In genomic region chr1:210841926-210842625, GRCh38 we compare ENCODE assay signal across 22 cellular contexts.
"Had no signal": no experiment of that assay in that cellular context is flagged by ENCODE, and none has a peak within 500 bp of the region (broad histone marks: within the 10 kb centered on the region; RNA-seq: fewer than 3 reads in every experiment).

No MANE protein-coding gene starts in this region.

- DNase-seq: activated B cell treated with CpG ODN at 0.5 μM for 24 hours; activated CD4-positive, alpha-beta T cell treated with anti-CD3 and anti-CD28 coated beads for 1 hour; activated CD4-positive, alpha-beta T cell treated with anti-CD3 and anti-CD28 coated beads, Interleukin-2, amount 10 ng/mL, durations not matched to agents 24 days and 14 days; activated CD4-positive, alpha-beta T cell treated with anti-CD3 and anti-CD28 coated beads, Interleukin-2, amount 50 U/mL, for 48 hours; activated CD8-positive, alpha-beta memory T cell treated with anti-CD3 and anti-CD28 coated beads, Interleukin-2, amount 10 ng/mL, durations not matched to agents 7 days and 5 days; activated effector memory CD4-positive, alpha-beta T cell treated with Interleukin-2 at 50 U/mL for 16 hours; activated naive CD4-positive, alpha-beta T cell; activated T-cell treated with anti-CD3 and anti-CD28 coated beads, Interleukin-2, amount 50 U/mL, for 24 hours; aorta; Kasumi-1; KBM-7; NCI-H1048; NCI-H1417 treated with DMSO at 0.1 percent for 48 hours; NCI-H187; NCI-H2081; NCI-H526 treated with DMSO at 0.1 percent for 48 hours; NCI-H82; T-cell; T-helper 2 cell; T1000 had no signal

- ATAC-seq: activated CD8-positive, alpha-beta memory T cell treated with anti-CD3 and anti-CD28 coated beads, Interleukin-2, amount 10 ng/mL, durations not matched to agents 7 days and 5 days; T-cell had no signal

- H3K27me3 ChIP-seq: breast epithelium had no signal

- H3K27ac ChIP-seq: breast epithelium, SK-N-MC had no signal

- H3K4me3 ChIP-seq: breast epithelium, SK-N-MC had no signal

- H3K36me3 ChIP-seq: breast epithelium had no signal

- H3K4me1 ChIP-seq: breast epithelium had no signal
